ENCODE assay signal across 8 cellular contexts in genomic region chr9:115013998-115014397, GRCh38.
DNase-seq lines count a peak whose midpoint lies in the region; ATAC-seq and TF ChIP-seq lines count a peak whose summit lies in the region.

No MANE protein-coding gene starts in this region.

- H3K4me1 ChIP-seq in colonic mucosa (no peaks in the 10 kb centered on the region), left lung (peaks cover 0 to 10% of the 10 kb centered on the region in 2 donors)

- ATAC-seq in HG03103 (IDR thresholded peaks at IDR 0.05; ENCODE audit: low read depth, unreplicated experiment) (peak; percentile 76), left lung (peak; percentile 92)

- H3K9me3 ChIP-seq in colonic mucosa (no peaks in the 10 kb centered on the region), left lung (no peaks in the 10 kb centered on the region)

- intact Hi-C loops in colonic mucosa (cut with DNase I) (loop anchor here (2.0 to 10.0 kb wide), 5 partner anchors 102 to 607 kb away; no protein-coding TSS in a partner anchor), left lung (cut with DNase I) (loop anchor here in 1 of 2 donors (5.0 to 10.0 kb wide), 2 partner anchors 277 to 329 kb away; partner anchors contain the start of gene TEX48)

- H3K27ac ChIP-seq in colonic mucosa: no peak overlapping the region
- H3K27ac ChIP-seq in left lung: no peak overlapping the region

- TF ChIP-seq CTCF in GM10248 (IDR thresholded peaks at IDR 0.05; ENCODE audit: control extremely low read depth, extremely low read depth, low read depth, missing control alignments) (peak; percentile 53), colonic mucosa (IDR thresholded peaks at IDR 0.05) (peak; percentile 80), left lung (IDR thresholded peaks at IDR 0.05) (peak; percentile 72 to 74)

- DNase-seq in GM10248 (ENCODE audit: extremely low spot score) (peak; percentile 70), NCI-H524 (lab: John Stamatoyannopoulos, UW) (peak; percentile 80 to 88), colonic mucosa (peak; percentile 75), left lung (peak; percentile 69 to 85), mesenteric fat pad (ENCODE audit: low spot score) (no peak)
- peak; percentile 82 to 87 for DNase-seq in activated CD4-positive, alpha-beta T cell treated with anti-CD3 and anti-CD28 coated beads for 4 hours
- DNase-seq in stimulated activated CD4-positive, alpha-beta T cell treated with anti-CD3 and anti-CD28 coated beads, Interleukin-4, amount 100 ng/mL, for 48 hours (ENCODE audit: low read depth in 2 of 2): peak; percentile 65 to 66

- H3K27me3 ChIP-seq in colonic mucosa (no peaks in the 10 kb centered on the region), left lung (no peaks in the 10 kb centered on the region)

- POLR2A ChIA-PET in GM10248 (lab: Yijun Ruan, JAX): no interaction called here

- CTCF ChIA-PET in GM10248 (lab: Yijun Ruan, JAX): interaction anchor here (0.7 to 6.9 kb wide), 52 partner anchors 8 to 615 kb away, joined by 3 to 75 read pairs (median 4); partner anchors contain the start of gene TEX48

- H3K4me3 ChIP-seq in colonic mucosa (no peak overlapping the region), left lung (no peak overlapping the region)

- no peaks in the 10 kb centered on the region for H3K36me3 ChIP-seq in colonic mucosa
- no peaks in the 10 kb centered on the region for H3K36me3 ChIP-seq in left lung

- no peak overlapping the region for H3K9ac ChIP-seq in colonic mucosa (ENCODE audit: low read depth in 2 of 2, low read length in 2 of 2)
